ENCODE assay signal across 1 cellular context in genomic region chr10:132959296-132959961, GRCh38.
TF ChIP-seq lines count a peak whose summit lies in the region.

No MANE protein-coding gene starts in this region.

TF ChIP-seq in HEK293, 187 proteins besides CTCF, POLR2A, EP300 and RAD21 (continued from another document):
- no peak for TF ChIP-seq HIC1 (tag by site-specific recombination; IDR thresholded peaks at IDR 0.05)
TF ChIP-seq in HEK293: peak in this region for 3.
